8 cellular contexts compared by ENCODE assay signal in genomic region chr3:46214751-46215352, GRCh38. TPM values are rescaled to one million over a fixed set of nuclear protein-coding genes. Genes with fewer than 3 reads are reported as not detected.
DNase-seq lines count a peak whose midpoint lies in the region; ATAC-seq and TF ChIP-seq lines count a peak whose summit lies in the region.

No MANE protein-coding gene starts in this region.

- DNase-seq in stimulated activated CD4-positive, alpha-beta T cell treated with anti-CD3 and anti-CD28 coated beads, Interleukin-15, amount 100 ng/mL, for 24 hours: peak; percentile 21
- no peak for DNase-seq in stimulated activated CD4-positive, alpha-beta T cell treated with anti-CD3 and anti-CD28 coated beads, Interleukin-4, amount 100 ng/mL, for 1 hour
- DNase-seq in NCI-H345 (lab: John Stamatoyannopoulos, UW) (peak; percentile 92), endothelial cell (ENCODE audit: low spot score) (peak; percentile 43), upper lobe of right lung (peak; percentile 88), BE2C (no peak), NCI-H69 (lab: John Stamatoyannopoulos, UW) (no peak)

- H3K9me3 ChIP-seq in upper lobe of right lung: no peaks in the 10 kb centered on the region
- H3K9me3 ChIP-seq in BE2C: no peaks in the 10 kb centered on the region

- intact Hi-C loops in upper lobe of right lung (cut with DNase I): no loop called here

- H3K36me3 Mint-ChIP-seq in endothelial cell (ENCODE audit: low read depth, unreplicated experiment): no peaks in the 10 kb centered on the region

- ATAC-seq in upper lobe of right lung (peak; percentile 92), HG03521 (IDR thresholded peaks at IDR 0.05; ENCODE audit: unreplicated experiment) (no peak)

- no peaks in the 10 kb centered on the region for H3K9me3 Mint-ChIP-seq in endothelial cell (ENCODE audit: unreplicated experiment)

- no peaks in the 10 kb centered on the region for H3K4me1 Mint-ChIP-seq in endothelial cell (ENCODE audit: unreplicated experiment)

- H3K4me3 Mint-ChIP-seq in endothelial cell (ENCODE audit: unreplicated experiment): no peak overlapping the region

- no peaks in the 10 kb centered on the region for H3K27me3 Mint-ChIP-seq in endothelial cell (ENCODE audit: unreplicated experiment)

- no peak overlapping the region for H3K27ac Mint-ChIP-seq in endothelial cell (ENCODE audit: unreplicated experiment)

- H3K27me3 ChIP-seq in upper lobe of right lung (no peaks in the 10 kb centered on the region), BE2C (no peaks in the 10 kb centered on the region)

- H3K4me1 ChIP-seq in upper lobe of right lung (peaks cover 18% of the 10 kb centered on the region), BE2C (no peaks in the 10 kb centered on the region)

- H3K4me3 ChIP-seq in upper lobe of right lung (no peak overlapping the region), BE2C (ENCODE audit: low read depth, low read length) (no peak overlapping the region)

- peak overlapping the region; percentile 14 for H3K27ac ChIP-seq in upper lobe of right lung

- peak; percentile 24 for TF ChIP-seq CTCF in endothelial cell (IDR thresholded peaks at IDR 0.05; ENCODE audit: unreplicated experiment)
- peak; percentile 33 for TF ChIP-seq CTCF in upper lobe of right lung (IDR thresholded peaks at IDR 0.05)
- TF ChIP-seq CTCF in BE2C (IDR thresholded peaks at IDR 0.05; ENCODE audit: low read depth, low read length): no peak

- H3K36me3 ChIP-seq in upper lobe of right lung (no peaks in the 10 kb centered on the region), BE2C (no peaks in the 10 kb centered on the region)

RNA-seq across cellular contexts. Expression of gene CCR1, which starts 6.7 kb away (rescaled TPM):
- total RNA-seq in endothelial cell (ENCODE audit: unreplicated experiment) (not detected), upper lobe of right lung (40.9 TPM)
- not detected for polyA plus RNA-seq in BE2C (2012; ENCODE audit: insufficient read depth, insufficient read length, low read depth)

RNA-seq across cellular contexts. Expression of gene CCR3, which starts 27.4 kb away (rescaled TPM):
- total RNA-seq in endothelial cell (ENCODE audit: unreplicated experiment) (not detected), upper lobe of right lung (0.43 TPM)
- not detected for polyA plus RNA-seq in BE2C (2012; ENCODE audit: insufficient read depth, insufficient read length, low read depth)

Comparison
In these comparisons a context has a peak if more than half of its experiments do, and no peak if none do; other contexts are left out.
1. DNase-seq: peak in stimulated activated CD4-positive, alpha-beta T cell treated with anti-CD3 and anti-CD28 coated beads, Interleukin-15, amount 100 ng/mL, for 24 hours (single experiment), NCI-H345 (single experiment), endothelial cell (single experiment) and upper lobe of right lung (single experiment); none in stimulated activated CD4-positive, alpha-beta T cell treated with anti-CD3 and anti-CD28 coated beads, Interleukin-4, amount 100 ng/mL, for 1 hour (single experiment), BE2C (single experiment) and NCI-H69 (single experiment).
2. RNA of gene CCR1, which starts 6.7 kb away (total RNA-seq): 40.9 TPM in upper lobe of right lung (single experiment); not detected in endothelial cell (single experiment); every median in the first group is over 10 times any median in the second.